In genomic region chr20:47354710-47355488, GRCh38 we compare ENCODE assay signal across 1 cellular context.
TF ChIP-seq lines count a peak whose summit lies in the region.

No MANE protein-coding gene starts in this region.

TF ChIP-seq in HepG2, 621 proteins besides CTCF, POLR2A, EP300 and RAD21 (continued from another document and continues in another):
- TF ChIP-seq, protein P1, sequence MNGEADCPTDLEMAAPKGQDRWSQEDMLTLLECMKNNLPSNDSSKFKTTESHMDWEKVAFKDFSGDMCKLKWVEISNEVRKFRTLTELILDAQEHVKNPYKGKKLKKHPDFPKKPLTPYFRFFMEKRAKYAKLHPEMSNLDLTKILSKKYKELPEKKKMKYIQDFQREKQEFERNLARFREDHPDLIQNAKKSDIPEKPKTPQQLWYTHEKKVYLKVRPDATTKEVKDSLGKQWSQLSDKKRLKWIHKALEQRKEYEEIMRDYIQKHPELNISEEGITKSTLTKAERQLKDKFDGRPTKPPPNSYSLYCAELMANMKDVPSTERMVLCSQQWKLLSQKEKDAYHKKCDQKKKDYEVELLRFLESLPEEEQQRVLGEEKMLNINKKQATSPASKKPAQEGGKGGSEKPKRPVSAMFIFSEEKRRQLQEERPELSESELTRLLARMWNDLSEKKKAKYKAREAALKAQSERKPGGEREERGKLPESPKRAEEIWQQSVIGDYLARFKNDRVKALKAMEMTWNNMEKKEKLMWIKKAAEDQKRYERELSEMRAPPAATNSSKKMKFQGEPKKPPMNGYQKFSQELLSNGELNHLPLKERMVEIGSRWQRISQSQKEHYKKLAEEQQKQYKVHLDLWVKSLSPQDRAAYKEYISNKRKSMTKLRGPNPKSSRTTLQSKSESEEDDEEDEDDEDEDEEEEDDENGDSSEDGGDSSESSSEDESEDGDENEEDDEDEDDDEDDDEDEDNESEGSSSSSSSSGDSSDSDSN (CRISPR knock-in tag; IDR thresholded peaks at IDR 0.05): no peak
- TF ChIP-seq ZKSCAN1 (IDR thresholded peaks at IDR 0.05; ENCODE audit: low read length) (no peak), AKAP8 (CRISPR knock-in tag; IDR thresholded peaks at IDR 0.05) (no peak; the same call in 1 of the 2 replicates), SRF (IDR thresholded peaks at IDR 0.05; ENCODE audit: low read depth, low read length) (no peak), SP5 (CRISPR knock-in tag; IDR thresholded peaks at IDR 0.05; ENCODE audit: borderline replicate concordance, low read depth) (0 out of 2 replicates have a peak, but pooled peaks have one; percentile 24), CSRNP2 (CRISPR knock-in tag; conservative IDR thresholded peaks at IDR 0.05; ENCODE audit: low read depth) (no peak), MAFF (IDR thresholded peaks at IDR 0.05; ENCODE audit: low read depth, low read length) (no peak), ZNF766 (CRISPR knock-in tag; IDR thresholded peaks at IDR 0.05; ENCODE audit: borderline replicate concordance) (no peak), RXRA (CRISPR knock-in tag; IDR thresholded peaks at IDR 0.05) (no peak), NBN (conservative IDR thresholded peaks at IDR 0.05) (no peak), NFAT5 (CRISPR knock-in tag; IDR thresholded peaks at IDR 0.05) (no peak), MYC (CRISPR knock-in tag; IDR thresholded peaks at IDR 0.05; ENCODE audit: borderline replicate concordance) (no peak), RBAK (CRISPR knock-in tag; IDR thresholded peaks at IDR 0.05) (no peak), ZBTB40 (IDR thresholded peaks at IDR 0.05) (no peak), ZBTB40 (CRISPR knock-in tag; IDR thresholded peaks at IDR 0.05) (no peak), NCOA2 (CRISPR knock-in tag; IDR thresholded peaks at IDR 0.05) (no peak; the same call in 1 of the 2 replicates), ZNF3 (CRISPR knock-in tag; IDR thresholded peaks at IDR 0.05) (no peak), ZNF672 (CRISPR knock-in tag; IDR thresholded peaks at IDR 0.05) (no peak), IRX3 (CRISPR knock-in tag; IDR thresholded peaks at IDR 0.05; ENCODE audit: borderline replicate concordance, low read depth) (no peak), SIN3B (IDR thresholded peaks at IDR 0.05; ENCODE audit: low read length) (no peak), ZNF333 (CRISPR knock-in tag; IDR thresholded peaks at IDR 0.05; ENCODE audit: borderline replicate concordance) (no peak)
- TF ChIP-seq, protein P2, sequence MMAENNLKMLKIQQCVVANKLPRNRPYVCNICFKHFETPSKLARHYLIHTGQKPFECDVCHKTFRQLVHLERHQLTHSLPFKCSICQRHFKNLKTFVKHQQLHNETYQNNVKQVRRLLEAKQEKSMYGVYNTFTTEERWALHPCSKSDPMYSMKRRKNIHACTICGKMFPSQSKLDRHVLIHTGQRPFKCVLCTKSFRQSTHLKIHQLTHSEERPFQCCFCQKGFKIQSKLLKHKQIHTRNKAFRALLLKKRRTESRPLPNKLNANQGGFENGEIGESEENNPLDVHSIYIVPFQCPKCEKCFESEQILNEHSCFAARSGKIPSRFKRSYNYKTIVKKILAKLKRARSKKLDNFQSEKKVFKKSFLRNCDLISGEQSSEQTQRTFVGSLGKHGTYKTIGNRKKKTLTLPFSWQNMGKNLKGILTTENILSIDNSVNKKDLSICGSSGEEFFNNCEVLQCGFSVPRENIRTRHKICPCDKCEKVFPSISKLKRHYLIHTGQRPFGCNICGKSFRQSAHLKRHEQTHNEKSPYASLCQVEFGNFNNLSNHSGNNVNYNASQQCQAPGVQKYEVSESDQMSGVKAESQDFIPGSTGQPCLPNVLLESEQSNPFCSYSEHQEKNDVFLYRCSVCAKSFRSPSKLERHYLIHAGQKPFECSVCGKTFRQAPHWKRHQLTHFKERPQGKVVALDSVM (CRISPR knock-in tag; IDR thresholded peaks at IDR 0.05): no peak
- TF ChIP-seq, protein P3, sequence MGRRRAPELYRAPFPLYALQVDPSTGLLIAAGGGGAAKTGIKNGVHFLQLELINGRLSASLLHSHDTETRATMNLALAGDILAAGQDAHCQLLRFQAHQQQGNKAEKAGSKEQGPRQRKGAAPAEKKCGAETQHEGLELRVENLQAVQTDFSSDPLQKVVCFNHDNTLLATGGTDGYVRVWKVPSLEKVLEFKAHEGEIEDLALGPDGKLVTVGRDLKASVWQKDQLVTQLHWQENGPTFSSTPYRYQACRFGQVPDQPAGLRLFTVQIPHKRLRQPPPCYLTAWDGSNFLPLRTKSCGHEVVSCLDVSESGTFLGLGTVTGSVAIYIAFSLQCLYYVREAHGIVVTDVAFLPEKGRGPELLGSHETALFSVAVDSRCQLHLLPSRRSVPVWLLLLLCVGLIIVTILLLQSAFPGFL (CRISPR knock-in tag; IDR thresholded peaks at IDR 0.05): no peak
- TF ChIP-seq, protein P4, sequence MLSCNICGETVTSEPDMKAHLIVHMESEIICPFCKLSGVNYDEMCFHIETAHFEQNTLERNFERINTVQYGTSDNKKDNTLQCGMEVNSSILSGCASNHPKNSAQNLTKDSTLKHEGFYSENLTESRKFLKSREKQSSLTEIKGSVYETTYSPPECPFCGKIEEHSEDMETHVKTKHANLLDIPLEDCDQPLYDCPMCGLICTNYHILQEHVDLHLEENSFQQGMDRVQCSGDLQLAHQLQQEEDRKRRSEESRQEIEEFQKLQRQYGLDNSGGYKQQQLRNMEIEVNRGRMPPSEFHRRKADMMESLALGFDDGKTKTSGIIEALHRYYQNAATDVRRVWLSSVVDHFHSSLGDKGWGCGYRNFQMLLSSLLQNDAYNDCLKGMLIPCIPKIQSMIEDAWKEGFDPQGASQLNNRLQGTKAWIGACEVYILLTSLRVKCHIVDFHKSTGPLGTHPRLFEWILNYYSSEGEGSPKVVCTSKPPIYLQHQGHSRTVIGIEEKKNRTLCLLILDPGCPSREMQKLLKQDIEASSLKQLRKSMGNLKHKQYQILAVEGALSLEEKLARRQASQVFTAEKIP (CRISPR knock-in tag; IDR thresholded peaks at IDR 0.05; ENCODE audit: borderline replicate concordance): no peak
- TF ChIP-seq, protein P5, sequence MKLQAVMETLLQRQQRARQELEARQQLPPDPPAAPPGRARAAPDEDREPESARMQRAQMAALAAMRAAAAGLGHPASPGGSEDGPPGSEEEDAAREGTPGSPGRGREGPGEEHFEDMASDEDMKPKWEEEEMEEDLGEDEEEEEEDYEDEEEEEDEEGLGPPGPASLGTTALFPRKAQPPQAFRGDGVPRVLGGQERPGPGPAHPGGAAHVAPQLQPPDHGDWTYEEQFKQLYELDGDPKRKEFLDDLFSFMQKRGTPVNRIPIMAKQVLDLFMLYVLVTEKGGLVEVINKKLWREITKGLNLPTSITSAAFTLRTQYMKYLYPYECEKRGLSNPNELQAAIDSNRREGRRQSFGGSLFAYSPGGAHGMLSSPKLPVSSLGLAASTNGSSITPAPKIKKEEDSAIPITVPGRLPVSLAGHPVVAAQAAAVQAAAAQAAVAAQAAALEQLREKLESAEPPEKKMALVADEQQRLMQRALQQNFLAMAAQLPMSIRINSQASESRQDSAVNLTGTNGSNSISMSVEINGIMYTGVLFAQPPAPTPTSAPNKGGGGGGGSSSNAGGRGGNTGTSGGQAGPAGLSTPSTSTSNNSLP (IDR thresholded peaks at IDR 0.05; ENCODE audit: low read depth, low read length): peak; percentile 56; the same call in 1 of the 2 replicates
- TF ChIP-seq, protein P6, sequence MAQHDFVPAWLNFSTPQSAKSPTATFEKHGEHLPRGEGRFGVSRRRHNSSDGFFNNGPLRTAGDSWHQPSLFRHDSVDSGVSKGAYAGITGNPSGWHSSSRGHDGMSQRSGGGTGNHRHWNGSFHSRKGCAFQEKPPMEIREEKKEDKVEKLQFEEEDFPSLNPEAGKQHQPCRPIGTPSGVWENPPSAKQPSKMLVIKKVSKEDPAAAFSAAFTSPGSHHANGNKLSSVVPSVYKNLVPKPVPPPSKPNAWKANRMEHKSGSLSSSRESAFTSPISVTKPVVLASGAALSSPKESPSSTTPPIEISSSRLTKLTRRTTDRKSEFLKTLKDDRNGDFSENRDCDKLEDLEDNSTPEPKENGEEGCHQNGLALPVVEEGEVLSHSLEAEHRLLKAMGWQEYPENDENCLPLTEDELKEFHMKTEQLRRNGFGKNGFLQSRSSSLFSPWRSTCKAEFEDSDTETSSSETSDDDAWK (CRISPR knock-in tag; IDR thresholded peaks at IDR 0.05): no peak
